ENCODE assay signal across 13 cellular contexts in genomic region chr5:141839015-141839513, GRCh38. TPM values are rescaled to one million over a fixed set of nuclear protein-coding genes. Genes with fewer than 3 reads are reported as not detected.
DNase-seq lines count a peak whose midpoint lies in the region; ATAC-seq lines count a peak whose summit lies in the region.
"Had no signal": no experiment of that assay in that cellular context is flagged by ENCODE, and none has a peak within 500 bp of the region (broad histone marks: within the 10 kb centered on the region; RNA-seq: fewer than 3 reads in every experiment).

No MANE protein-coding gene starts in this region.

- intact Hi-C loops in activated CD4-positive, alpha-beta T cell treated with anti-CD3 and anti-CD28 coated beads, Interleukin-2, amount 10 ng/mL, durations not matched to agents 24 days and 14 days (cut with micrococcal nuclease): no loop called here

- H3K4me3 ChIP-seq in iPS-20b (ENCODE audit: low read length) (peak overlapping the region; percentile 53; the same call in 1 of the 2 replicates), thymus (ENCODE audit: low read length) (peak overlapping the region; percentile 18)

- H3K36me3 ChIP-seq in iPS-20b (ENCODE audit: insufficient read depth, low read depth, low read length) (no peaks in the 10 kb centered on the region), thymus (ENCODE audit: control insufficient read depth, insufficient read depth) (no peaks in the 10 kb centered on the region)
- H3K36me3 ChIP-seq: neutrophil had no signal

- H3K36me3 Mint-ChIP-seq in activated CD4-positive, alpha-beta T cell treated with anti-CD3 and anti-CD28 coated beads, Interleukin-2, amount 10 ng/mL, durations not matched to agents 24 days and 14 days (ENCODE audit: low read depth): no peaks in the 10 kb centered on the region
- H3K36me3 Mint-ChIP-seq in natural killer cell treated with Interleukin-12 subunit alpha and Interleukin-12 subunit beta and Interleukin-15 and Interleukin-18, amount 100 ng/mL, for 72 hours: no peaks in the 10 kb centered on the region

- peak overlapping the region; percentile 64; the same call in 1 of the 2 replicates for H3K9ac ChIP-seq in iPS-20b (ENCODE audit: low read depth, low read length)

- H3K9me3 ChIP-seq in iPS-20b (ENCODE audit: insufficient read depth, low read depth, low read length) (no peaks in the 10 kb centered on the region), thymus (ENCODE audit: control insufficient read depth) (no peaks in the 10 kb centered on the region)
- H3K9me3 ChIP-seq: neutrophil had no signal

- peak overlapping the region; percentile 18 for H3K4me3 Mint-ChIP-seq in activated CD4-positive, alpha-beta T cell treated with anti-CD3 and anti-CD28 coated beads, Interleukin-2, amount 10 ng/mL, durations not matched to agents 24 days and 14 days
- no peak overlapping the region for H3K4me3 Mint-ChIP-seq in natural killer cell treated with Interleukin-12 subunit alpha and Interleukin-12 subunit beta and Interleukin-15 and Interleukin-18, amount 100 ng/mL, for 72 hours
- H3K4me3 Mint-ChIP-seq: T-helper 1 cell treated with Interleukin-12 subunit alpha and Interleukin-12 subunit beta and Interleukin-4 antibody, amounts not matched to agents 30 μg/mL and 1 μg/mL, for 36 hours had no signal

- peak overlapping the region; percentile 54 for H3K27ac Mint-ChIP-seq in activated CD4-positive, alpha-beta T cell treated with anti-CD3 and anti-CD28 coated beads, Interleukin-2, amount 10 ng/mL, durations not matched to agents 24 days and 14 days
- H3K27ac Mint-ChIP-seq in natural killer cell treated with Interleukin-12 subunit alpha and Interleukin-12 subunit beta and Interleukin-15 and Interleukin-18, amount 100 ng/mL, for 72 hours: no peak overlapping the region
- H3K27ac Mint-ChIP-seq: T-helper 1 cell treated with Interleukin-12 subunit alpha and Interleukin-12 subunit beta and Interleukin-4 antibody, amounts not matched to agents 30 μg/mL and 1 μg/mL, for 36 hours had no signal

- no peak for DNase-seq in activated CD4-positive, alpha-beta T cell treated with anti-CD3 and anti-CD28 coated beads, Interleukin-2, amount 10 ng/mL, durations not matched to agents 24 days and 14 days
- no peak for DNase-seq in activated CD4-positive, alpha-beta T cell treated with anti-CD3 and anti-CD28 coated beads, Interleukin-2, amount 50 U/mL, for 1 hour
- no peak for DNase-seq in DMS79 (lab: John Stamatoyannopoulos, UW)
- no peak for DNase-seq in cerebellar cortex (ENCODE audit: low spot score)
- DNase-seq in natural killer cell treated with Interleukin-12 subunit alpha and Interleukin-12 subunit beta and Interleukin-15 and Interleukin-18, amount 100 ng/mL, for 72 hours (ENCODE audit: low spot score): no peak
- DNase-seq: NCI-H187 treated with DMSO at 0.1 percent for 48 hours; stimulated activated CD4-positive, alpha-beta T cell treated with anti-CD3 and anti-CD28 coated beads, Interleukin-15, amount 100 ng/mL, for 24 hours had no signal

- ATAC-seq in natural killer cell treated with Interleukin-12 subunit alpha and Interleukin-12 subunit beta and Interleukin-15 and Interleukin-18, amount 100 ng/mL, for 72 hours: no peak
- ATAC-seq: HepG2 had no signal

- peaks cover 12% of the 10 kb centered on the region for H3K4me1 Mint-ChIP-seq in activated CD4-positive, alpha-beta T cell treated with anti-CD3 and anti-CD28 coated beads, Interleukin-2, amount 10 ng/mL, durations not matched to agents 24 days and 14 days
- H3K4me1 Mint-ChIP-seq in natural killer cell treated with Interleukin-12 subunit alpha and Interleukin-12 subunit beta and Interleukin-15 and Interleukin-18, amount 100 ng/mL, for 72 hours (ENCODE audit: low read depth in 2 of 2): peaks cover 0 to 3% of the 10 kb centered on the region in 2 donors

- H3K27ac ChIP-seq in angular gyrus (ENCODE audit: low read depth, low read length) (peak overlapping the region; percentile 59), iPS-20b (ENCODE audit: low read length) (peak overlapping the region; percentile 88), thymus (ENCODE audit: low read depth) (no peak overlapping the region)
- H3K27ac ChIP-seq: neutrophil had no signal

- WGBS in thymus: 26% methylated on average over 11 of the region's 11 CpGs

- peaks cover 4% of the 10 kb centered on the region for H3K27me3 Mint-ChIP-seq in activated CD4-positive, alpha-beta T cell treated with anti-CD3 and anti-CD28 coated beads, Interleukin-2, amount 10 ng/mL, durations not matched to agents 24 days and 14 days
- peaks cover 0 to 3% of the 10 kb centered on the region in 2 donors for H3K27me3 Mint-ChIP-seq in natural killer cell treated with Interleukin-12 subunit alpha and Interleukin-12 subunit beta and Interleukin-15 and Interleukin-18, amount 100 ng/mL, for 72 hours

- H3K27me3 ChIP-seq in iPS-20b (ENCODE audit: insufficient read depth, low read length) (no peaks in the 10 kb centered on the region), thymus (ENCODE audit: control insufficient read depth, insufficient read depth) (no peaks in the 10 kb centered on the region)

- no peaks in the 10 kb centered on the region for H3K9me3 Mint-ChIP-seq in activated CD4-positive, alpha-beta T cell treated with anti-CD3 and anti-CD28 coated beads, Interleukin-2, amount 10 ng/mL, durations not matched to agents 24 days and 14 days
- H3K9me3 Mint-ChIP-seq in natural killer cell treated with Interleukin-12 subunit alpha and Interleukin-12 subunit beta and Interleukin-15 and Interleukin-18, amount 100 ng/mL, for 72 hours: no peaks in the 10 kb centered on the region
- H3K9me3 Mint-ChIP-seq: T-helper 1 cell treated with Interleukin-12 subunit alpha and Interleukin-12 subunit beta and Interleukin-4 antibody, amounts not matched to agents 30 μg/mL and 1 μg/mL, for 36 hours had no signal

- H3K4me1 ChIP-seq in iPS-20b (ENCODE audit: insufficient read depth, low read length) (peaks cover 70% of the 10 kb centered on the region), thymus (ENCODE audit: control insufficient read depth, insufficient read depth, low read length) (peaks cover 71% of the 10 kb centered on the region)

RNA-seq across cellular contexts. Expression of gene PCDH1, which starts 39.1 kb away (rescaled TPM):
- total RNA-seq in activated CD4-positive, alpha-beta T cell treated with anti-CD3 and anti-CD28 coated beads, Interleukin-2, amount 10 ng/mL, durations not matched to agents 24 days and 14 days: 0.17 TPM in 1 of 2 replicates, not detected in the other
- polyA plus RNA-seq in thymus: 5.1 TPM
- total RNA-seq in natural killer cell treated with Interleukin-12 subunit alpha and Interleukin-12 subunit beta and Interleukin-15 and Interleukin-18, amount 100 ng/mL, for 72 hours: 1 to 10 TPM; 1.8 to 5.9 TPM
